In the genomic region with DNA sequence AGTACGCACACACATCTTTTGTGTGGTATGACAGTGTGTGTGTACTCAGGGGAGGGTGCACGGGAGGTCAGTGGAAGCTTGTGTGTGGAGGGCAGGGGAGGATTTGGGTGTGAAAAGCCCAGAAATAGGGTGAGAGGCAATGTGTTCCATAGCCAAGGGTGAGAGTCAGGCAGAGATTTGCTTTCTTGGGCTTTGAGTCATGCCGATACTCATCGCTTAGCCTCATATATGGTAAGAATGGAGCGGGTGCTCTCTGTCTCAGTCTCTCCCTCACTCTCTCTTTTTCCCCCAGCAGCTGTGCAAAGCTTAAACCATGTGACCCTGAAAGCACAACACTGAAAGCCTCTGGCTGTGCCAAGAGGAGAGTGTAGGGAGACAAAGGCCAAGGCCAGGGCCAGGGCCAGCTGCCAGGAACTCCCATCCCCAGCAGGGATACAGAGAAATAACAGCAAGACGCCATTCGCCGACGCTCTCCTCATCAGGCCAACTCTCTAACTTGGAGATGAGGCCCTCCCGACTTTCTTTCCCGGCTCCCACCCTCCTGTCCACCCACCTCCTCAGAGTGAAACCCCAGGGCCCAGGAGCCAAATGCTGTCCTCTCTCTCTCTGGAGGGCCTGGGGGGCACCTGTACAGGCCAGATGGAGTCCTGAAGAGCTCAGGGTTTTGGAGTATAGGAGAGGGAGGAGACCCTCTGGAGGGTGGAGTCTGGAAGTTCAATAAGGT, we compare ENCODE assay signal across 10 cellular contexts. TPM values are rescaled to one million over a fixed set of nuclear protein-coding genes. Genes with fewer than 3 reads are reported as not detected.
DNase-seq lines count a peak whose midpoint lies in the region; ATAC-seq, FAIRE-seq and TF ChIP-seq lines count a peak whose summit lies in the region.
"Had no signal": no experiment of that assay in that cellular context is flagged by ENCODE, and none has a peak within 500 bp of the region (broad histone marks: within the 10 kb centered on the region; RNA-seq: fewer than 3 reads in every experiment).

No MANE protein-coding gene starts in this region.

- no peak overlapping the region for H3K4ac ChIP-seq in H1 (replicated peaks; ENCODE audit: insufficient read length, low read depth, low read length)

- no peak overlapping the region for H3K9ac ChIP-seq in H1 (replicated peaks in 1 of 4; ENCODE audit: extremely low read depth in 1 of 4, low read depth in 3 of 4, low read length in 3 of 4)

- no peak overlapping the region for H2BK15ac ChIP-seq in H1 (ENCODE audit: low read length)

- TF ChIP-seq POLR2A in H1 (IDR thresholded peaks at IDR 0.05; ENCODE audit: control extremely low read depth in 1 of 2, low read depth in 2 of 2, low read length in 2 of 2), result no peak
- TF ChIP-seq POLR2A in upper lobe of left lung (IDR thresholded peaks at IDR 0.05), result no peak

- H3K4me3 ChIP-seq in H1 (ENCODE audit: extremely low read depth in 1 of 4, insufficient read depth in 2 of 4, low read depth in 3 of 4, low read length in 4 of 4) (no peak overlapping the region), upper lobe of left lung (no peak overlapping the region), GM23338 (no peak overlapping the region)

- H3K9me2 ChIP-seq in GM23338 (ENCODE audit: insufficient read depth), result no peaks in the 10 kb centered on the region

- H3K79me1 ChIP-seq in H1 (ENCODE audit: low read depth, low read length), result no peaks in the 10 kb centered on the region

- H3K18ac ChIP-seq in H1 (ENCODE audit: extremely low read depth, low read length), result no peak overlapping the region

- no peaks in the 10 kb centered on the region for H3K36me3 Mint-ChIP-seq in GM23338 (ENCODE audit: low read depth)
- H3K36me3 Mint-ChIP-seq: natural killer cell treated with Interleukin-12 subunit alpha and Interleukin-12 subunit beta and Interleukin-15 and Interleukin-18, amount 100 ng/mL, for 72 hours had no signal

- H3K4me1 Mint-ChIP-seq in GM23338, result no peaks in the 10 kb centered on the region

- H4K8ac ChIP-seq in H1 (ENCODE audit: extremely low read depth, insufficient read depth, low read length), result no peak overlapping the region

- H3K27ac ChIP-seq in H1 (ENCODE audit: low read depth, low read length) (no peak overlapping the region), upper lobe of left lung (peak overlapping the region in 2 of 4 donors; percentile 7 to 35), GM23338 (ENCODE audit: low read depth) (no peak overlapping the region)

- TF ChIP-seq RAD21 in H1 (IDR thresholded peaks at IDR 0.05 in 1 of 2, conservative IDR thresholded peaks at IDR 0.05 in 1 of 2; ENCODE audit: low read depth in 2 of 2, low read length in 2 of 2), result no peak

- no peaks in the 10 kb centered on the region for H3F3A ChIP-seq in GM23338 (replicated peaks; ENCODE audit: low read depth)

- ATAC-seq in upper lobe of left lung (ENCODE audit: low FRiP score in 2 of 2), result peak; percentile 50 to 67
- ATAC-seq in HG03460 (IDR thresholded peaks at IDR 0.05; ENCODE audit: unreplicated experiment), result no peak
- no peak for ATAC-seq in GM23338

- H2BK120ac ChIP-seq in H1 (replicated peaks; ENCODE audit: low read depth, low read length), result no peak overlapping the region

- no peak overlapping the region for H2BK12ac ChIP-seq in H1 (ENCODE audit: low read depth, low read length)

- H3K27me3 ChIP-seq in H1 (replicated peaks in 1 of 4; ENCODE audit: control insufficient read depth in 3 of 4, extremely low read depth in 1 of 4, insufficient read depth in 3 of 4, low read length in 3 of 4), result no peaks in the 10 kb centered on the region; a peak in 1 of 7 replicates
- no peaks in the 10 kb centered on the region for H3K27me3 ChIP-seq in upper lobe of left lung
- H3K27me3 ChIP-seq in GM23338 (ENCODE audit: insufficient read depth), result no peaks in the 10 kb centered on the region

- no peaks in the 10 kb centered on the region for H3K36me3 ChIP-seq in H1 (ENCODE audit: control insufficient read depth in 2 of 4, insufficient read depth in 4 of 4, low read length in 3 of 4)
- H3K36me3 ChIP-seq in upper lobe of left lung, result no peaks in the 10 kb centered on the region
- H3K36me3 ChIP-seq in GM23338 (ENCODE audit: insufficient read depth), result no peaks in the 10 kb centered on the region

- H3K27ac Mint-ChIP-seq in GM23338, result no peak overlapping the region
- H3K27ac Mint-ChIP-seq: natural killer cell treated with Interleukin-12 subunit alpha and Interleukin-12 subunit beta and Interleukin-15 and Interleukin-18, amount 100 ng/mL, for 72 hours had no signal

- 78% methylated on average over 8 of the region's 11 CpGs; no CpG with 5 or more reads in 1 of the 2 experiments for WGBS in H1 (ENCODE audit: extremely low coverage in 1 of 2, insufficient coverage in 1 of 2, insufficient read length in 1 of 2, insufficient replicate concordance in 2 of 2, low coverage in 1 of 2, low lambda C conversion rate in 2 of 2, missing lambda C conversion rate in 1 of 2), 2 experiments
- WGBS in upper lobe of left lung, 2 donors, result 61 to 72% methylated on average over 7 to 11 of the region's 11 CpGs

- POLR2A ChIA-PET in H1 (lab: Charles Lee; ENCODE audit: partially characterized antibody), result interaction anchor here (0.5 kb wide), 1 partner anchor 26 kb away, joined by 3 read pairs; no protein-coding TSS in a partner anchor

- peaks cover 5% of the 10 kb centered on the region for H3K27me3 Mint-ChIP-seq in GM23338 (ENCODE audit: insufficient read depth, low read depth, poor library complexity)

- H4K20me1 ChIP-seq in H1 (replicated peaks in 1 of 2; ENCODE audit: control insufficient read depth in 1 of 2, insufficient read depth in 2 of 2, low read length in 2 of 2), result no peaks in the 10 kb centered on the region
- H4K20me1 ChIP-seq in GM23338 (replicated peaks; ENCODE audit: insufficient read depth), result no peaks in the 10 kb centered on the region

- H3K79me2 ChIP-seq in H1 (ENCODE audit: control insufficient read depth in 1 of 2, insufficient read depth in 2 of 2, low read length in 2 of 2), result no peaks in the 10 kb centered on the region
- no peaks in the 10 kb centered on the region for H3K79me2 ChIP-seq in GM23338 (replicated peaks; ENCODE audit: insufficient read depth)

- H3K4me1 ChIP-seq in H1 (replicated peaks in 1 of 4; ENCODE audit: control insufficient read depth in 3 of 4, insufficient read depth in 4 of 4, low read length in 3 of 4), result no peaks in the 10 kb centered on the region
- peaks cover 0 to 10% (median 3%) of the 10 kb centered on the region in 4 donors for H3K4me1 ChIP-seq in upper lobe of left lung
- no peaks in the 10 kb centered on the region for H3K4me1 ChIP-seq in GM23338 (ENCODE audit: insufficient read depth)

- TF ChIP-seq EP300 in H1 (IDR thresholded peaks at IDR 0.05; ENCODE audit: borderline replicate concordance in 1 of 2, low read depth in 2 of 2, low read length in 2 of 2), result no peak
- TF ChIP-seq EP300 in upper lobe of left lung (IDR thresholded peaks at IDR 0.05), result no peak

- no peak overlapping the region for H2BK5ac ChIP-seq in H1 (ENCODE audit: low read depth, low read length)

- FAIRE-seq in H1 (lab: Jason Lieb, UNC), result no peak

- 0 out of 2 replicates have a peak overlapping the region, but pooled peaks have one; percentile 47 for H2AFZ ChIP-seq in H1 (ENCODE audit: low read length)
- H2AFZ ChIP-seq in GM23338, result no peak overlapping the region

- no peak overlapping the region for H3K56ac ChIP-seq in H1 (replicated peaks; ENCODE audit: insufficient read length, low read depth, low read length)

- no peak overlapping the region for H4K5ac ChIP-seq in H1 (ENCODE audit: insufficient read length, low read depth, low read length)

- TF ChIP-seq CTCF in H1 (IDR thresholded peaks at IDR 0.05; ENCODE audit: control extremely low read depth in 1 of 3, insufficient read depth in 1 of 3, low read depth in 1 of 3, low read length in 3 of 3), result no peak
- TF ChIP-seq CTCF in upper lobe of left lung (IDR thresholded peaks at IDR 0.05), result no peak
- no peak for TF ChIP-seq CTCF in GM23338 (conservative IDR thresholded peaks at IDR 0.05; ENCODE audit: low read depth in 2 of 2)
- no peak for TF ChIP-seq CTCF in GM13977 (IDR thresholded peaks at IDR 0.05; ENCODE audit: extremely low read depth, insufficient read depth, missing control alignments)

- CTCF ChIA-PET in H1 (lab: Charles Lee; ENCODE audit: partially characterized antibody), result interaction anchor here (1.0 to 1.6 kb wide), 2 partner anchors 27 to 31 kb away, joined by 3 to 6 read pairs; no protein-coding TSS in a partner anchor

- in situ Hi-C loops in GM13977 (cut with MboI; ENCODE audit: low pct_unique_long_range_greater_than_20kb, low sequenced_read_pairs, unreplicated experiment), result no loop called here

- H3K14ac ChIP-seq in H1 (ENCODE audit: insufficient read length), result no peak overlapping the region

- H3K9me3 Mint-ChIP-seq in GM23338, result peaks cover 9% of the 10 kb centered on the region; the same call in 2 of the 3 replicates
- H3K9me3 Mint-ChIP-seq: natural killer cell treated with Interleukin-12 subunit alpha and Interleukin-12 subunit beta and Interleukin-15 and Interleukin-18, amount 100 ng/mL, for 72 hours had no signal

- H3K4me2 ChIP-seq in H1 (ENCODE audit: insufficient read depth in 1 of 2, low read depth in 2 of 2, low read length in 2 of 2), result no peak overlapping the region
- H3K4me2 ChIP-seq in GM23338, result no peak overlapping the region

- H3K23ac ChIP-seq in H1 (ENCODE audit: insufficient read length), result no peak overlapping the region

- DNase-seq in NCI-H2107 treated with DMSO at 0.1 percent for 48 hours (lab: John Stamatoyannopoulos, UW; ENCODE audit: unreplicated experiment) (peak; percentile 38), NCI-H2107 (lab: John Stamatoyannopoulos, UW) (no peak), H1 (ENCODE audit: low read depth in 1 of 2, low spot score in 2 of 2) (no peak), middle frontal gyrus (ENCODE audit: extremely low spot score, low spot score) (peak; percentile 76), upper lobe of left lung (no peak), GM23338 (ENCODE audit: low spot score) (no peak), GM13977 (ENCODE audit: low spot score) (no peak)
- DNase-seq: T1000 had no signal

- no peak overlapping the region for H3K4me3 Mint-ChIP-seq in GM23338
- H3K4me3 Mint-ChIP-seq: natural killer cell treated with Interleukin-12 subunit alpha and Interleukin-12 subunit beta and Interleukin-15 and Interleukin-18, amount 100 ng/mL, for 72 hours had no signal

- no peak overlapping the region for H2BK20ac ChIP-seq in H1 (ENCODE audit: low read length)

- no peaks in the 10 kb centered on the region for H3K23me2 ChIP-seq in H1 (ENCODE audit: low read depth, low read length)

- no peak overlapping the region for H2AK5ac ChIP-seq in H1 (ENCODE audit: low read depth, low read length)

- H3K9me3 ChIP-seq in H1 (ENCODE audit: insufficient read depth in 2 of 2, low read depth in 1 of 2, low read length in 1 of 2) (peaks cover 3 to 7% of the 10 kb centered on the region in 2 experiments; a peak in 3 of 4 replicates), upper lobe of left lung (no peaks in the 10 kb centered on the region)

- no peak overlapping the region for H4K91ac ChIP-seq in H1 (replicated peaks; ENCODE audit: insufficient read length, low read length)

RNA-seq across cellular contexts. Expression of a gene that starts 20.3 kb away (rescaled TPM):
- 39.2 and 41.8 TPM in 2 replicates for total RNA-seq in H1 (2021; fragmentation: NEBNext Ultra II Directional; extraction: Animal tissue kit (Norgen Biotek cat#: 25700))
- polyA plus RNA-seq in H1 (2011; rRNA removed) (8.3 and 10.8 TPM in 2 replicates), GM23338 (2016; fragmentation: Nextera tagmentation; extraction: Ambion mirVana) (10.1 and 11.4 TPM in 2 replicates)
- 10.7 TPM for polyA plus RNA-seq in H1 (2011; cell fraction: cytosol; rRNA removed)
- 32.8 TPM for polyA plus RNA-seq in H1 (2011; cell fraction: nucleus; rRNA removed)
- 18.4 to 26.8 TPM (median 20.0 TPM) in 4 replicates for polyA plus RNA-seq in H1 (2012, experiment 1 of 2)
- 5.5 TPM for polyA plus RNA-seq in H1 (2012, experiment 2 of 2)
- polyA plus RNA-seq in H1 (2013, experiment 1 of 2), result 13.1 TPM
- polyA plus RNA-seq in H1 (2013, experiment 2 of 2), result 13.3 TPM
- 31.2 and 33.7 TPM in 2 replicates for polyA minus RNA-seq in H1 (2011; rRNA and poly(A)+ RNA removed)
- polyA minus RNA-seq in H1 (2011; cell fraction: cytosol; rRNA and poly(A)+ RNA removed), result 13.2 TPM
- 34.5 TPM for polyA minus RNA-seq in H1 (2011; cell fraction: nucleus; rRNA and poly(A)+ RNA removed)
- 10 to 100 TPM in 5 of 6 donors, 1 to 10 TPM in 1; 6.4 to 39.8 (median 23.4) TPM for total RNA-seq in upper lobe of left lung
- total RNA-seq in GM23338 (2014; rRNA removed; shearing (Covaris generic)), result 28.8 and 33.9 TPM in 2 replicates

RNA-seq across cellular contexts. Expression of a gene that starts 33.1 kb away (rescaled TPM):
- total RNA-seq in H1 (2021; fragmentation: NEBNext Ultra II Directional; extraction: Animal tissue kit (Norgen Biotek cat#: 25700)), result 46.6 and 49.0 TPM in 2 replicates
- polyA plus RNA-seq in H1 (2011; rRNA removed) (33.1 and 41.9 TPM in 2 replicates), GM23338 (2016; fragmentation: Nextera tagmentation; extraction: Ambion mirVana) (3.6 and 4.0 TPM in 2 replicates)
- polyA plus RNA-seq in H1 (2011; cell fraction: cytosol; rRNA removed), result 29.4 TPM
- polyA plus RNA-seq in H1 (2011; cell fraction: nucleus; rRNA removed), result 35.7 TPM
- polyA plus RNA-seq in H1 (2012, experiment 1 of 2), result 33.8 to 41.7 TPM (median 38.8 TPM) in 4 replicates
- 43.1 TPM for polyA plus RNA-seq in H1 (2012, experiment 2 of 2)
- polyA plus RNA-seq in H1 (2013, experiment 1 of 2), result 26.5 TPM
- 27.2 TPM for polyA plus RNA-seq in H1 (2013, experiment 2 of 2)
- 41.2 and 46.0 TPM in 2 replicates for polyA minus RNA-seq in H1 (2011; rRNA and poly(A)+ RNA removed)
- polyA minus RNA-seq in H1 (2011; cell fraction: cytosol; rRNA and poly(A)+ RNA removed), result 21.4 TPM
- 20.6 TPM for polyA minus RNA-seq in H1 (2011; cell fraction: nucleus; rRNA and poly(A)+ RNA removed)
- total RNA-seq in upper lobe of left lung, result 10 to 100 TPM; 17.2 to 42.1 (median 32.9) TPM
- total RNA-seq in GM23338 (2014; rRNA removed; shearing (Covaris generic)), result 43.0 and 48.9 TPM in 2 replicates

Comparison
In these comparisons a context has a peak if more than half of its experiments do, and no peak if none do; other contexts are left out.
1. DNase-seq: peak in NCI-H2107 treated with DMSO at 0.1 percent for 48 hours (single experiment) and middle frontal gyrus (single experiment); none in NCI-H2107 (single experiment), H1 (0 of 2), upper lobe of left lung (0 of 2), GM23338 (single experiment) and GM13977 (single experiment).
2. ATAC-seq: peak in upper lobe of left lung (2 of 2); none in HG03460 (single experiment) and GM23338 (single experiment).